20 cellular contexts compared by ENCODE assay signal in genomic region chr1:218571515-218571914, GRCh38.
"Had no signal": no experiment of that assay in that cellular context is flagged by ENCODE, and none has a peak within 500 bp of the region (broad histone marks: within the 10 kb centered on the region; RNA-seq: fewer than 3 reads in every experiment).

No MANE protein-coding gene starts in this region.

- DNase-seq: KBM-7, MG63, NCI-H1092, NCI-H1105 treated with DMSO at 0.1 percent for 48 hours, NCI-H1417 treated with DMSO at 0.1 percent for 48 hours, NCI-H146, NCI-H1694 treated with DMSO at 0.1 percent for 48 hours, NCI-H1930, NCI-H2081, NCI-H2107, NCI-H2227 treated with DMSO at 0.1 percent for 48 hours, NCI-H446, NCI-H510A, NCI-H524 treated with DMSO at 0.1 percent for 48 hours, NCI-H69, NCI-H774, SHP77 had no signal

- H3K4me3 ChIP-seq: MG63, SJSA1, SK-N-MC had no signal

- H3K27ac ChIP-seq: RWPE1, SJSA1, SK-N-MC had no signal
